Comparison of ENCODE assay signal across 8 cellular contexts in the genomic region with DNA sequence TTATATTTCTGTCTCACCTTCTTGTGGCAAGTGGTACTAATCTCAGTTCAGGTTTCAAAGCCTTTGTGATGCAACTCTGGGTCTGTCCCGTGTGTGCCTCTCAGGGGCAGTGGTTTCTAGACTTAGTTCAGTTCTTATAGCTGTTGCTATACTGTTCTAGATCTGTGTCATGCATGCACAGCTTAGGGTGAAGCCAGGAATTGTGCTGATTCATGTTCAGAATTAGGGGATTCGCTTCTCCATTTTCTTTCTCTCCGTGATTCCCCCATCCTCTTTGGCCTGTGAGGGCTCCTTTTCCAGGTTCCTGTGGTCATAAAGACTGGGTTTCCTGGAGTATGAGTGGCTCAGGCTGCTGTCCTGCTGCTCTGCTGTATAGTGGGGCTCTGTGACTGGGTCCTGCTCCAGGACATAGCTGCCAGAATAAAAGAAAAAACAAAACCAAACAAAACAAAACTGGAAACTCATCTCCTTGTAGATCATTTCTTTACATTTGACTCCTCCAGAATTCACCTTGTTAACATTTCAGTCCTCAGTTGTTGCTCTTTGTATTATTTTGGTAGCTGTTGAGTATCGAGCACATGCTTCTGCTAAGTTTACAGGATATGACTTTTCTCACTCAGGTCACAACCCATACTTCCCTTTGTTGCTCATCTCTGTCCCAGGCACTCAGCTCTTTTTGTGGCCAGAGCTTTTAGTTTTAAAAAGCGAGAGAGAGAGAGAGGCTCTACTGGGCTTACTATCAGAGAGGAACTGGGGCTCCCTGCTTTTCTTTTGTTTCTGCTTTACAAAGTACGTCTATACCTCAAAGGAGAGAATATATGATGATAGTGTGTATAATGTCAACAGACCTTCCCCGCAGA. TPM values are rescaled to one million over a fixed set of nuclear protein-coding genes. Genes with fewer than 3 reads are reported as not detected.
A peak's percentile ranks its signal among the peaks of the same experiment; 100 is the strongest.
DNase-seq lines count a peak whose midpoint lies in the region; ATAC-seq and TF ChIP-seq lines count a peak whose summit lies in the region.

No MANE protein-coding gene starts in this region.

- no peak overlapping the region for H3K27ac ChIP-seq in effector memory CD4-positive, alpha-beta T cell (ENCODE audit: insufficient read depth, low read length, poor library complexity, severe bottlenecking)

- peaks cover 9% of the 10 kb centered on the region for H3K4me1 ChIP-seq in effector memory CD4-positive, alpha-beta T cell (ENCODE audit: control insufficient read depth, insufficient read depth, low read length, poor library complexity, severe bottlenecking)

- peak overlapping the region; percentile 30 for H3K4me3 ChIP-seq in effector memory CD4-positive, alpha-beta T cell (ENCODE audit: insufficient read depth, low read depth, low read length, poor library complexity, severe bottlenecking)

- H3K36me3 Mint-ChIP-seq in CD14-positive monocyte: peaks cover 8 to 15% of the 10 kb centered on the region in 2 donors
- no peaks in the 10 kb centered on the region for H3K36me3 Mint-ChIP-seq in T-helper 17 cell (ENCODE audit: low read depth)
- peaks cover 27% of the 10 kb centered on the region for H3K36me3 Mint-ChIP-seq in nephron (ENCODE audit: low read depth)

- intact Hi-C loops in CD14-positive monocyte (cut with micrococcal nuclease): loop anchor here in 1 of 2 donors (5.0 kb wide), 1 partner anchor 33 kb away; the partner anchor contains the start of gene CERS6

- H3K4me1 Mint-ChIP-seq in CD14-positive monocyte (peaks cover 48% of the 10 kb centered on the region), T-helper 17 cell (peaks cover 17% of the 10 kb centered on the region), nephron (peaks cover 14% of the 10 kb centered on the region)

- peak; percentile 59 for DNase-seq in CD14-positive monocyte (ENCODE audit: low spot score)
- no peak for DNase-seq in T-helper 17 cell
- no peak for DNase-seq in effector memory CD4-positive, alpha-beta T cell
- no peak for DNase-seq in NCI-H2227 treated with DMSO at 0.1 percent for 48 hours (lab: John Stamatoyannopoulos, UW)
- no peak for DNase-seq in RKO (ENCODE audit: low spot score)

- TF ChIP-seq CTCF in CD14-positive monocyte (IDR thresholded peaks at IDR 0.05) (no peak), nephron (IDR thresholded peaks at IDR 0.05; ENCODE audit: unreplicated experiment in 3 of 3) (no peak)

- ATAC-seq in GM19372 (IDR thresholded peaks at IDR 0.05; ENCODE audit: low read depth, unreplicated experiment) (peak; percentile 90), HG03342 (IDR thresholded peaks at IDR 0.05; ENCODE audit: unreplicated experiment) (peak; percentile 90), T-helper 17 cell (peak; percentile 76)

- no peaks in the 10 kb centered on the region for H3K27me3 ChIP-seq in effector memory CD4-positive, alpha-beta T cell (replicated peaks; ENCODE audit: control insufficient read depth, insufficient read depth, low read length, poor library complexity, severe bottlenecking)

- H3K9me3 Mint-ChIP-seq in CD14-positive monocyte (peaks cover 0 to 2% (median 0%) of the 10 kb centered on the region in 7 donors), nephron (peaks cover 2% of the 10 kb centered on the region)

- H3K4me3 Mint-ChIP-seq in CD14-positive monocyte: peak overlapping the region; percentile 78 to 90
- H3K4me3 Mint-ChIP-seq in T-helper 17 cell: peak overlapping the region; percentile 85
- H3K4me3 Mint-ChIP-seq in nephron: peak overlapping the region in 2 of 3 experiments; percentile 15 to 26

- H3K27me3 Mint-ChIP-seq in CD14-positive monocyte (ENCODE audit: low read depth in 3 of 3) (peaks cover 0 to 1% (median 0%) of the 10 kb centered on the region in 3 donors), T-helper 17 cell (no peaks in the 10 kb centered on the region), nephron (ENCODE audit: low read depth) (no peaks in the 10 kb centered on the region)

- H3K9me3 ChIP-seq in T-helper 17 cell (ENCODE audit: control insufficient read depth, low read length, poor library complexity, severe bottlenecking): no peaks in the 10 kb centered on the region
- no peaks in the 10 kb centered on the region for H3K9me3 ChIP-seq in effector memory CD4-positive, alpha-beta T cell (ENCODE audit: control insufficient read depth, low read length)

- peak overlapping the region; percentile 89 to 95 (median 93) for H3K27ac Mint-ChIP-seq in CD14-positive monocyte
- peak overlapping the region; percentile 94 for H3K27ac Mint-ChIP-seq in T-helper 17 cell
- H3K27ac Mint-ChIP-seq in nephron: peak overlapping the region; percentile 64 to 81 (median 81)

- H3K36me3 ChIP-seq in effector memory CD4-positive, alpha-beta T cell (ENCODE audit: control insufficient read depth, insufficient read depth, low read length): no peaks in the 10 kb centered on the region

RNA-seq across cellular contexts. Expression of gene CERS6, which starts 34.2 kb away (rescaled TPM):
- polyA plus RNA-seq in CD14-positive monocyte: 10 to 100 TPM; 15.6 to 17.7 TPM
- 1 to 10 TPM; 8.2 to 8.4 TPM for total RNA-seq in T-helper 17 cell

Comparison
In these comparisons a context has a peak if more than half of its experiments do, and no peak if none do; other contexts are left out.
1. H3K4me3 Mint-ChIP-seq: peak in every context shown above with its lines; median percentile 85 in T-helper 17 cell; 84 in CD14-positive monocyte; 20 in nephron.